In the genomic region with DNA sequence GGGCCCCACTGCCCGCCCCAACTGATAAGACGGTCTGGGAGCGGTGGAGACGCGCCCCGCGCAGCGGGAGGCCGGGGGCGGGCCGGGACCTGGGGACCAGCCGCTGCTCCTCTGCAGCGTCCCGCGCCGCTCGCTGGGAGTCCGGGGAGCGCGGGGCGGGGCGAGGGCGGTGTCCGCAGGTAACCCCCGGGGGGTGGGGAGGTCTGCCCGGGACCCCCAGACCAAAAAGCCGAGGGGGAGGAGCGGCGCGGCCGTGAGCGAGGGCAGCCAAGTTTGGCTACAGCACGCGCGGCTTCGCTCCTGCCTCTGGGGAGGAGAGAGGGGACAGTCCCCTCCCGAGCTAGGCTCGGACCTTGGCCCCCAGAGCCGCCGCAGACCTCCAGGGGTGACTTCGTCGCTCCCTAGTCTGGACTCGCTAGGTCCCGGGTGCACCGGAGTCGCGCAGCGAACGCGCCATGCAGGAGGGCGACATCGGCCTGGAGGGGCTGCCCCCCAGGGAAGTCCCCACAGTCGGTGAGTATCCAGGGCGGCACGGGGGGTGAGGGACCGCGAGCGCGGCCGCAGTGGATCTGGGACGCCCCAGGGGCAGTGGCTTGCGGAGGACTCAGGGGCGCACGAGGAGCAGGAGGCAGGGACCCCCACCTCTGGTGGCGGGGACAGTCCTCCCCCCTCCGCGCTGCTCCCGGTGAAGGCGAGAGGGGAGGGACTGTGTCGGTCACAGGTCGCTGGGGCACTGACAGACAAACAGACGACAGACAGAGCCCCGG, we compare ENCODE assay signal across 17 cellular contexts.
DNase-seq lines count a peak whose midpoint lies in the region; ATAC-seq and TF ChIP-seq lines count a peak whose summit lies in the region.
"Had no signal": no experiment of that assay in that cellular context is flagged by ENCODE, and none has a peak within 500 bp of the region (broad histone marks: within the 10 kb centered on the region; RNA-seq: fewer than 3 reads in every experiment).

No MANE protein-coding gene starts in this region.

- no peak overlapping the region for H3K27ac ChIP-seq in colonic mucosa
- H3K27ac ChIP-seq: C4-2B had no signal

- CTCF ChIA-PET in Calu3 (lab: Charles Lee): interaction anchor here (0.6 kb wide), 1 partner anchor 26 kb away, joined by 3 read pairs; no protein-coding TSS in a partner anchor

- H3K9ac ChIP-seq in colonic mucosa (ENCODE audit: low read depth in 2 of 2, low read length in 2 of 2): no peak overlapping the region

- intact Hi-C loops in Calu3 (cut with micrococcal nuclease; ENCODE audit: unreplicated experiment): no loop called here
- intact Hi-C loops in colonic mucosa (cut with DNase I): no loop called here

- no TSS peak for BruUV-seq in Calu3 (replicated peaks; lab: Mats Ljungman, UMichigan)

- no peaks in the 10 kb centered on the region for H3K36me3 ChIP-seq in colonic mucosa

- peaks cover 49% of the 10 kb centered on the region for H3K27me3 Mint-ChIP-seq in Calu3 (ENCODE audit: unreplicated experiment)

- TF ChIP-seq CTCF in Calu3 (IDR thresholded peaks at IDR 0.05; ENCODE audit: unreplicated experiment) (no peak), colonic mucosa (IDR thresholded peaks at IDR 0.05) (no peak)

- no peaks in the 10 kb centered on the region for H3K9me3 ChIP-seq in colonic mucosa

- H3K9me3 Mint-ChIP-seq in Calu3 (ENCODE audit: low read depth, unreplicated experiment): no peaks in the 10 kb centered on the region

- H3K27ac Mint-ChIP-seq in Calu3 (ENCODE audit: unreplicated experiment): no peak overlapping the region
- H3K27ac Mint-ChIP-seq: activated naive CD8-positive, alpha-beta T cell; immature natural killer cell had no signal

- H3K4me3 ChIP-seq in colonic mucosa: peak overlapping the region; percentile 22

- H3K27me3 ChIP-seq in colonic mucosa: peaks cover 22% of the 10 kb centered on the region

- no peaks in the 10 kb centered on the region for H3K4me1 ChIP-seq in colonic mucosa

- H3K4me1 Mint-ChIP-seq in Calu3 (ENCODE audit: low read depth, unreplicated experiment): peaks cover 15% of the 10 kb centered on the region
- H3K4me1 Mint-ChIP-seq: immature natural killer cell had no signal

- no peak for ATAC-seq in HG03457 (IDR thresholded peaks at IDR 0.05; ENCODE audit: unreplicated experiment)
- no peak for ATAC-seq in GM21723 (IDR thresholded peaks at IDR 0.05; ENCODE audit: unreplicated experiment)
- ATAC-seq: HCT116 had no signal

- H3K4me3 Mint-ChIP-seq in Calu3 (ENCODE audit: low read depth, unreplicated experiment): no peak overlapping the region
- H3K4me3 Mint-ChIP-seq: activated naive CD8-positive, alpha-beta T cell; immature natural killer cell had no signal

- peak; percentile 18 for DNase-seq in Calu3
- DNase-seq in colonic mucosa: no peak
- DNase-seq in iPS-NIHi7 (ENCODE audit: extremely low spot score): peak; percentile 46
- peak; percentile 49 for DNase-seq in retina
- no peak for DNase-seq in GM19240 (ENCODE audit: insufficient read length, low spot score)
- DNase-seq in NCI-H1436 (lab: John Stamatoyannopoulos, UW): no peak
- DNase-seq: activated CD4-positive, alpha-beta T cell treated with anti-CD3 and anti-CD28 coated beads, Interleukin-2, amount 50 U/mL, for 48 hours; effector memory CD4-positive, alpha-beta T cell; immature natural killer cell; Kasumi-1; NCI-H774; SW 1271 had no signal

- no peaks in the 10 kb centered on the region for H3K36me3 Mint-ChIP-seq in Calu3 (ENCODE audit: insufficient read depth, unreplicated experiment)
- H3K36me3 Mint-ChIP-seq: activated naive CD8-positive, alpha-beta T cell; immature natural killer cell had no signal

Comparison
In these comparisons a context has a peak if more than half of its experiments do, and no peak if none do; other contexts are left out.
1. DNase-seq: peak in Calu3 (single experiment), iPS-NIHi7 (single experiment) and retina (single experiment); none in colonic mucosa (single experiment), GM19240 (single experiment) and NCI-H1436 (single experiment).